Comparison of ENCODE assay signal across 22 cellular contexts in genomic region chr4:26424143-26424542, GRCh38.
"Had no signal": no experiment of that assay in that cellular context is flagged by ENCODE, and none has a peak within 500 bp of the region (broad histone marks: within the 10 kb centered on the region; RNA-seq: fewer than 3 reads in every experiment).

No MANE protein-coding gene starts in this region.

- H3K9ac ChIP-seq: parathyroid adenoma had no signal

- H3K9me3 ChIP-seq: gastrocnemius medialis, left ventricle myocardium inferior, lower lobe of right lung, tibial artery, upper lobe of right lung, vagina had no signal

- H3K9me3 Mint-ChIP-seq: immature natural killer cell, nephron had no signal

- H3K4me1 Mint-ChIP-seq: immature natural killer cell had no signal

- H3K79me2 ChIP-seq: parathyroid adenoma had no signal

- ATAC-seq: esophagus mucosa, gastrocnemius medialis, left cardiac atrium, lower lobe of right lung, sciatic nerve, upper lobe of right lung had no signal

- H3K27ac Mint-ChIP-seq: immature natural killer cell, nephron had no signal

- H3K4me1 ChIP-seq: upper lobe of right lung, vagina had no signal

- H3K27ac ChIP-seq: gastrocnemius medialis, left ventricle myocardium inferior, lower lobe of right lung, parathyroid adenoma, tibial artery, upper lobe of right lung, vagina had no signal

- H3K27me3 ChIP-seq: gastrocnemius medialis, tibial artery, upper lobe of right lung, vagina had no signal

- H3K4me3 Mint-ChIP-seq: immature natural killer cell, nephron had no signal

- H3K4me3 ChIP-seq: gastrocnemius medialis, left ventricle myocardium inferior, lower lobe of right lung, tibial artery, upper lobe of right lung, vagina had no signal

- H2AFZ ChIP-seq: parathyroid adenoma had no signal

- DNase-seq: cortex of kidney; effector memory CD4-positive, alpha-beta T cell; gastrocnemius medialis; glutamatergic neuron; immature natural killer cell; kidney; left cardiac atrium; left ventricle myocardium inferior; lower lobe of right lung; mesenchymal stem cell; midbrain; occipital lobe; stimulated activated CD4-positive, alpha-beta T cell treated with anti-CD3 and anti-CD28 coated beads, Interleukin-2, amount 100 ng/mL, for 24 hours; stimulated activated CD4-positive, alpha-beta T cell treated with anti-CD3 and anti-CD28 coated beads, Interleukin-4, amount 100 ng/mL, for 4 hours; stimulated activated naive CD4-positive, alpha-beta T cell treated with Interleukin-2 at 50 U/mL for 16 hours; tibial artery; upper lobe of right lung had no signal
